ENCODE assay signal across 15 cellular contexts in the genomic region with DNA sequence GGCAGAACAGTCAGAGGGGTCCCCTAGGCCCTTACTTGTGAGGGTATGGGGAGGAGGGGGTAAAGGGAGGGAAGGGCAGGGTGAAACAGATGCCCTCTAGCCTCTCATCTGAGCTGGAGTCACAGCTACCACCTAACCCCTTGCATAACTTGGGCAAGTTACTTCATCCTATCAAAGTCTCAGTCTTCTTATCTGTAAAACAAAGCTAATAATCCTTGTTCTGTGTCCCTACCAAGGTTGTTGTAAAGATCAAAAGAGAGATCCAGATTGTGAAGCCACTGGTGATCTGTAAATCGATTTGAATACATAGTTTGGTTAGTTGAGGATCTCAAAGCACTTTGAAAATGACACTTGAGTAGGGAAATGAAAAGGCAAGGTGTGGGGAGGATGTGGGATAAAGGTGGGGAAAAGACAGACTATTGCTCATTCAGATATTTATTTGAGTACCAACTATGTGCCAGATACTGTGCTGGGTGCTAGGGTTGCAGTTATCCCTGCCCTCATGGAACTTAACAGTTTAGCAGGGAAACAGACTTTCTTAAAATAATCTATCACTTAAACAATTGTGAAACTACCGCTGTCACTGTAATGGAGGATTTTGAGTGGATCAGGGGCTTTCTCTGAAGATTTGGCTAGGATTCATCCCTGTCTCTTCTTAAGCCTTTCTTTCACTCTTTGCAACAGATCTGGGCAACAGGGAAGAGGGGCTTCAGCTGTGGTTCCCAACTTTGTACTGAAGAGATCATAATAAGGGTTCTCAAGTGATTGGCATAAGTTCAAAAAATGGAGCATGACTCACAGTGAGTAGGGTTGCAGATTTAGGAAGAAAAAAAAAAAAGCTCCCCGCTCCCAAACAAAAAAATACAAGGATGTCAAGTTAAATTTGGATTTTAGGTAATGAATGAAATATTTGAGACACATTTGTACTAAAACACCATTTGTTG. TPM values are rescaled to one million over a fixed set of nuclear protein-coding genes. Genes with fewer than 3 reads are reported as not detected.
DNase-seq lines count a peak whose midpoint lies in the region; ATAC-seq, FAIRE-seq and TF ChIP-seq lines count a peak whose summit lies in the region.
"Had no signal": no experiment of that assay in that cellular context is flagged by ENCODE, and none has a peak within 500 bp of the region (broad histone marks: within the 10 kb centered on the region; RNA-seq: fewer than 3 reads in every experiment).

No MANE protein-coding gene starts in this region.

- H3K9me3 ChIP-seq in astrocyte (ENCODE audit: insufficient read depth, low read depth, low read length) (no peaks in the 10 kb centered on the region), left lung (no peaks in the 10 kb centered on the region)

- H3K27me3 ChIP-seq in astrocyte (ENCODE audit: insufficient read depth, low read length) (no peaks in the 10 kb centered on the region), left lung (no peaks in the 10 kb centered on the region)
- H3K27me3 ChIP-seq: neural progenitor cell had no signal

- H3K36me3 ChIP-seq in astrocyte (ENCODE audit: insufficient read depth, low read length) (no peaks in the 10 kb centered on the region), left lung (no peaks in the 10 kb centered on the region)
- H3K36me3 ChIP-seq: neural progenitor cell had no signal

- peak; percentile 48 for ATAC-seq in left lung
- ATAC-seq in HG02981 (IDR thresholded peaks at IDR 0.05; ENCODE audit: unreplicated experiment) = no peak

- H3K27ac Mint-ChIP-seq in HFFc6 = peak overlapping the region; percentile 87; the same call in 1 of the 2 replicates
- H3K27ac Mint-ChIP-seq in astrocyte (ENCODE audit: unreplicated experiment) = peak overlapping the region; percentile 71
- peak overlapping the region in 1 of 7 donors; percentile 38 for H3K27ac Mint-ChIP-seq in CD14-positive monocyte
- H3K27ac Mint-ChIP-seq: neural progenitor cell had no signal

- H3K9me3 Mint-ChIP-seq in HFFc6 (no peaks in the 10 kb centered on the region), astrocyte (ENCODE audit: unreplicated experiment) (no peaks in the 10 kb centered on the region), CD14-positive monocyte (peaks cover 0 to 2% (median 0%) of the 10 kb centered on the region in 7 donors)
- H3K9me3 Mint-ChIP-seq: neural progenitor cell had no signal

- TF ChIP-seq CTCF in HFFc6 (IDR thresholded peaks at IDR 0.05) = no peak
- TF ChIP-seq CTCF in astrocyte (IDR thresholded peaks at IDR 0.05; ENCODE audit: insufficient read depth, low read depth, low read length) = no peak
- TF ChIP-seq CTCF in left lung (IDR thresholded peaks at IDR 0.05) = no peak
- TF ChIP-seq CTCF in CD14-positive monocyte (IDR thresholded peaks at IDR 0.05) = no peak

- peak overlapping the region; percentile 19 for H3K4me2 ChIP-seq in astrocyte (ENCODE audit: low read length)
- H3K4me2 ChIP-seq: neural progenitor cell had no signal

- no peak overlapping the region for H3K9ac ChIP-seq in astrocyte (ENCODE audit: low read length)
- H3K9ac ChIP-seq: neural progenitor cell had no signal

- intact Hi-C loops in left lung (cut with DNase I) (no loop called here), CD14-positive monocyte (cut with micrococcal nuclease) (no loop called here)

- no peak overlapping the region for H2AFZ ChIP-seq in astrocyte (ENCODE audit: low read depth, low read length)
- H2AFZ ChIP-seq: neural progenitor cell had no signal

- H3K36me3 Mint-ChIP-seq in HFFc6 (ENCODE audit: low read depth) (no peaks in the 10 kb centered on the region; the same call in none of the 2 replicates), astrocyte (ENCODE audit: low read depth, unreplicated experiment) (peaks cover 17% of the 10 kb centered on the region), CD14-positive monocyte (no peaks in the 10 kb centered on the region)
- H3K36me3 Mint-ChIP-seq: neural progenitor cell had no signal

- no peak overlapping the region for H3K27ac ChIP-seq in astrocyte (ENCODE audit: low read depth, low read length)
- H3K27ac ChIP-seq in left lung = no peak overlapping the region
- H3K27ac ChIP-seq: neural progenitor cell had no signal

- H3K79me2 ChIP-seq in astrocyte (ENCODE audit: insufficient read depth, low read length) = no peaks in the 10 kb centered on the region

- H3K4me1 Mint-ChIP-seq in HFFc6 (ENCODE audit: low read depth) (peaks cover 15% of the 10 kb centered on the region), astrocyte (ENCODE audit: low read depth, unreplicated experiment) (peaks cover 15% of the 10 kb centered on the region), CD14-positive monocyte (peaks cover 17% of the 10 kb centered on the region)
- H3K4me1 Mint-ChIP-seq: neural progenitor cell had no signal

- FAIRE-seq in astrocyte (lab: Jason Lieb, UNC) = no peak
- FAIRE-seq: GM18507, small intestine had no signal

- H3K4me1 ChIP-seq in astrocyte (ENCODE audit: insufficient read depth, low read length) (peaks cover 7% of the 10 kb centered on the region), left lung (peaks cover 0 to 9% of the 10 kb centered on the region in 2 donors)
- H3K4me1 ChIP-seq: neural progenitor cell had no signal

- H3K27me3 Mint-ChIP-seq in HFFc6 (ENCODE audit: insufficient read depth) (no peaks in the 10 kb centered on the region), astrocyte (ENCODE audit: low read depth, unreplicated experiment) (no peaks in the 10 kb centered on the region), CD14-positive monocyte (ENCODE audit: low read depth in 3 of 3) (peaks cover 0 to 2% (median 0%) of the 10 kb centered on the region in 3 donors)

- H3K4me3 ChIP-seq in astrocyte (ENCODE audit: insufficient read depth, low read depth, low read length) (no peak overlapping the region), left lung (no peak overlapping the region)
- H3K4me3 ChIP-seq: neural progenitor cell had no signal

- H3K4me3 Mint-ChIP-seq in HFFc6 (no peak overlapping the region), astrocyte (ENCODE audit: unreplicated experiment) (no peak overlapping the region), CD14-positive monocyte (no peak overlapping the region)
- H3K4me3 Mint-ChIP-seq: neural progenitor cell had no signal

- peak; percentile 9 for DNase-seq in NCI-H446 treated with DMSO at 0.1 percent for 48 hours (lab: John Stamatoyannopoulos, UW)
- no peak for DNase-seq in NCI-H446 (lab: John Stamatoyannopoulos, UW)
- DNase-seq in HFFc6 = peak; percentile 44
- DNase-seq in astrocyte (ENCODE audit: low read depth) = peak; percentile 54
- no peak for DNase-seq in left lung
- no peak for DNase-seq in CD14-positive monocyte (ENCODE audit: low spot score)
- DNase-seq in OCI-M1 (lab: John Stamatoyannopoulos, UW) = no peak
- DNase-seq: DND-41, small intestine had no signal

- H4K20me1 ChIP-seq in astrocyte (ENCODE audit: insufficient read depth, low read length) = no peaks in the 10 kb centered on the region

RNA-seq across cellular contexts. Expression of a gene that starts 3.0 kb away (rescaled TPM):
- not detected for total RNA-seq in HFFc6 (2021; fragmentation: NEBNext Ultra II Directional; extraction: Animal tissue kit (Norgen Biotek cat#: 25700))
- not detected in 2 replicates for total RNA-seq in astrocyte
- under 1 TPM in 1 of 2 donors, not detected in 1; 0.37 TPM for total RNA-seq in left lung
- polyA plus RNA-seq in CD14-positive monocyte = not detected
- total RNA-seq: cerebellum, urinary bladder had no signal
- polyA plus RNA-seq: AG04450, small intestine, urinary bladder had no signal

RNA-seq across cellular contexts. Expression of a gene that starts 14.5 kb away (rescaled TPM):
- under 1 TPM in 1 of 6 experiments, not detected in 5; 0.19 TPM for total RNA-seq in HFFc6 (2021; fragmentation: NEBNext Ultra II Directional; extraction: Animal tissue kit (Norgen Biotek cat#: 25700))
- total RNA-seq in astrocyte (71.3 and 95.8 TPM in 2 replicates), left lung (10 to 100 TPM in 1 of 2 donors, 1 to 10 TPM in 1; 5.3 to 12.4 TPM)
- 1 to 10 TPM; 2.8 to 6.8 TPM for polyA plus RNA-seq in CD14-positive monocyte
- polyA plus RNA-seq: AG04450 had no signal

RNA-seq across cellular contexts. Expression of a gene that starts 56.4 kb away (rescaled TPM):
- total RNA-seq in HFFc6 (2021; fragmentation: NEBNext Ultra II Directional; extraction: Animal tissue kit (Norgen Biotek cat#: 25700)) = 100 to 1,000 TPM; 132 to 170 (median 146) TPM
- total RNA-seq in astrocyte (153 and 156 TPM in 2 replicates), left lung (100 to 1,000 TPM; 140 to 163 TPM)
- 10 to 100 TPM in 1 of 2 donors, 1 to 10 TPM in 1; 6.0 to 16.3 TPM for polyA plus RNA-seq in CD14-positive monocyte

Comparison
In these comparisons a context has a peak if more than half of its experiments do, and no peak if none do; other contexts are left out.
1. DNase-seq: peak in NCI-H446 treated with DMSO at 0.1 percent for 48 hours (single experiment), HFFc6 (single experiment) and astrocyte (single experiment); none in NCI-H446 (0 of 2), left lung (0 of 2), CD14-positive monocyte (single experiment) and OCI-M1 (single experiment).
2. RNA of a gene that starts 14.5 kb away (total RNA-seq): 71.3 to 95.8 TPM in astrocyte and 5.3 to 12.4 TPM in left lung; 0.19 TPM in HFFc6; every median in the first group is over 4 times any median in the second.